16 cellular contexts compared by ENCODE assay signal in genomic region chr11:19646308-19646707, GRCh38.
A peak's percentile ranks its signal among the peaks of the same experiment; 100 is the strongest.
DNase-seq lines count a peak whose midpoint lies in the region; ATAC-seq and TF ChIP-seq lines count a peak whose summit lies in the region.
"Had no signal": no experiment of that assay in that cellular context is flagged by ENCODE, and none has a peak within 500 bp of the region (broad histone marks: within the 10 kb centered on the region; RNA-seq: fewer than 3 reads in every experiment).

No MANE protein-coding gene starts in this region.

- H3K9me3 Mint-ChIP-seq in activated CD8-positive, alpha-beta memory T cell treated with anti-CD3 and anti-CD28 coated beads, Interleukin-2, amount 10 ng/mL, durations not matched to agents 7 days and 5 days (ENCODE audit: low read depth) = no peaks in the 10 kb centered on the region
- H3K9me3 Mint-ChIP-seq: HFFc6 had no signal

- TF ChIP-seq CTCF in fibroblast of the aortic adventitia (IDR thresholded peaks at IDR 0.05; ENCODE audit: insufficient read depth, low read length) = no peak

- H3K4me3 Mint-ChIP-seq in activated CD8-positive, alpha-beta memory T cell treated with anti-CD3 and anti-CD28 coated beads, Interleukin-2, amount 10 ng/mL, durations not matched to agents 7 days and 5 days = no peak overlapping the region
- H3K4me3 Mint-ChIP-seq: B cell; CD4-positive, CD25-positive, alpha-beta regulatory T cell; HFFc6 had no signal

- H3K36me3 Mint-ChIP-seq in activated CD8-positive, alpha-beta memory T cell treated with anti-CD3 and anti-CD28 coated beads, Interleukin-2, amount 10 ng/mL, durations not matched to agents 7 days and 5 days = no peaks in the 10 kb centered on the region
- H3K36me3 Mint-ChIP-seq: CD4-positive, CD25-positive, alpha-beta regulatory T cell had no signal

- CTCF ChIA-PET in activated CD8-positive, alpha-beta memory T cell treated with anti-CD3 and anti-CD28 coated beads, Interleukin-2, amount 10 ng/mL, durations not matched to agents 7 days and 5 days (lab: Charles Lee) = no interaction called here

- peak; percentile 7 for DNase-seq in HCEC 1CT
- DNase-seq in RPMI7951 (ENCODE audit: low read depth) = peak; percentile 63
- DNase-seq in fibroblast of the aortic adventitia (ENCODE audit: low read depth) = peak; percentile 46
- DNase-seq in renal cortical epithelial cell (ENCODE audit: low read depth) = peak; percentile 27
- no peak for DNase-seq in activated CD8-positive, alpha-beta memory T cell treated with anti-CD3 and anti-CD28 coated beads, Interleukin-2, amount 10 ng/mL, durations not matched to agents 7 days and 5 days
- no peak for DNase-seq in NCI-H526 treated with DMSO at 0.1 percent for 48 hours (lab: John Stamatoyannopoulos, UW)
- DNase-seq: CD4-positive, CD25-positive, alpha-beta regulatory T cell; NCI-H1105 treated with DMSO at 0.1 percent for 48 hours; NCI-H1694 treated with DMSO at 0.1 percent for 48 hours; NCI-H446 treated with DMSO at 0.1 percent for 48 hours; NCI-H774 had no signal

- no peak for ATAC-seq in activated CD8-positive, alpha-beta memory T cell treated with anti-CD3 and anti-CD28 coated beads, Interleukin-2, amount 10 ng/mL, durations not matched to agents 7 days and 5 days
- no peak for ATAC-seq in GM21367 (IDR thresholded peaks at IDR 0.05; ENCODE audit: unreplicated experiment)

- no peaks in the 10 kb centered on the region for H3K4me1 Mint-ChIP-seq in activated CD8-positive, alpha-beta memory T cell treated with anti-CD3 and anti-CD28 coated beads, Interleukin-2, amount 10 ng/mL, durations not matched to agents 7 days and 5 days
- H3K4me1 Mint-ChIP-seq: B cell; CD4-positive, CD25-positive, alpha-beta regulatory T cell had no signal

- no peak overlapping the region for H3K27ac Mint-ChIP-seq in activated CD8-positive, alpha-beta memory T cell treated with anti-CD3 and anti-CD28 coated beads, Interleukin-2, amount 10 ng/mL, durations not matched to agents 7 days and 5 days
- H3K27ac Mint-ChIP-seq: B cell, HFFc6 had no signal

- no peak overlapping the region for H3K4me3 ChIP-seq in fibroblast of the aortic adventitia (ENCODE audit: low read depth, low read length)
- H3K4me3 ChIP-seq: MG63, SJSA1 had no signal

- H3K27me3 Mint-ChIP-seq in activated CD8-positive, alpha-beta memory T cell treated with anti-CD3 and anti-CD28 coated beads, Interleukin-2, amount 10 ng/mL, durations not matched to agents 7 days and 5 days = no peaks in the 10 kb centered on the region

Comparison
In these comparisons a context has a peak if more than half of its experiments do, and no peak if none do; other contexts are left out.
1. DNase-seq: peak in HCEC 1CT (single experiment), RPMI7951 (single experiment), fibroblast of the aortic adventitia (single experiment) and renal cortical epithelial cell (single experiment); none in activated CD8-positive, alpha-beta memory T cell treated with anti-CD3 and anti-CD28 coated beads, Interleukin-2, amount 10 ng/mL, durations not matched to agents 7 days and 5 days (single experiment) and NCI-H526 treated with DMSO at 0.1 percent for 48 hours (single experiment).